In genomic region chr19:22491746-22492145, GRCh38 we compare ENCODE assay signal across 34 cellular contexts.
"Had no signal": no experiment of that assay in that cellular context is flagged by ENCODE, and none has a peak within 500 bp of the region (broad histone marks: within the 10 kb centered on the region; RNA-seq: fewer than 3 reads in every experiment).

No MANE protein-coding gene starts in this region.

- H3K27me3 ChIP-seq: MG63 had no signal

- H3K36me3 ChIP-seq: MG63 had no signal

- H3K27ac ChIP-seq: KMS-11 had no signal

- DNase-seq: Karpas-422, Kasumi-1, MG63, MM.1S, MV-4-11, NCI-H1048, NCI-H1092, NCI-H1092 treated with DMSO at 0.1 percent for 48 hours, NCI-H1105, NCI-H1105 treated with DMSO at 0.1 percent for 48 hours, NCI-H1417, NCI-H1417 treated with DMSO at 0.1 percent for 48 hours, NCI-H1436, NCI-H1436 treated with DMSO at 0.1 percent for 48 hours, NCI-H146, NCI-H1694, NCI-H1694 treated with DMSO at 0.1 percent for 48 hours, NCI-H187, NCI-H187 treated with DMSO at 0.1 percent for 48 hours, NCI-H1930, NCI-H2029, NCI-H2029 treated with DMSO at 0.1 percent for 48 hours, NCI-H2081, NCI-H2081 treated with DMSO at 0.1 percent for 48 hours, NCI-H2107, NCI-H2171, NCI-H2171 treated with DMSO at 0.1 percent for 48 hours, NCI-H2227 treated with DMSO at 0.1 percent for 48 hours, NCI-H226, NCI-H345, NCI-H446, NCI-H446 treated with DMSO at 0.1 percent for 48 hours, NCI-H510A had no signal

- H3K9me3 ChIP-seq: MG63 had no signal

- H3K4me3 ChIP-seq: MG63 had no signal

- H3K9ac ChIP-seq: KMS-11 had no signal
